Comparison of ENCODE assay signal across 15 cellular contexts in the genomic region with DNA sequence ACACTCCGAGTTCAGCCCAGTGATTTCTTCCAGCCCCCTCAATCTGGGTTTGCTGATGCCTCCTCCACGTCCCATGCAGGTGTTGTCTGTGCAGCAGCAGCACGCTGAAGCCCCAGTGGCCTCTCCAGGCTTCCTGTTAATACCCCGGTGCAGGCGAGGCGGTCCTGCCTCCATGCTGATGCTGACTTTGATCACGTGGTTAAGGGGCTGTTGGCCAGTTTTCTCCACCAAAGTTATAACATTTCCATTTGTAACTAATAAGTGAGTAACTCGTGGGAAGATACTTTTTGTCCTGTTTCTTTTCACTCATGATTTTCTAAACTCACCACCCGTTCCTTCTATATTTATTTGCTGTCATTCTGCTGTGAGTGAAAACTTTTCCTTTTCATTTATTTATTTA. TPM values are rescaled to one million over a fixed set of nuclear protein-coding genes. Genes with fewer than 3 reads are reported as not detected.
DNase-seq lines count a peak whose midpoint lies in the region; ATAC-seq lines count a peak whose summit lies in the region.
"Had no signal": no experiment of that assay in that cellular context is flagged by ENCODE, and none has a peak within 500 bp of the region (broad histone marks: within the 10 kb centered on the region; RNA-seq: fewer than 3 reads in every experiment).

No MANE protein-coding gene starts in this region.

- H3K36me3 Mint-ChIP-seq in activated CD4-positive, alpha-beta T cell treated with anti-CD3 and anti-CD28 coated beads, Interleukin-2, amount 10 ng/mL, durations not matched to agents 24 days and 14 days (ENCODE audit: low read depth), result no peaks in the 10 kb centered on the region
- H3K36me3 Mint-ChIP-seq: CD4-positive, CD25-positive, alpha-beta regulatory T cell; CD8-positive, alpha-beta memory T cell; IgD-negative memory B cell had no signal

- intact Hi-C loops in activated CD4-positive, alpha-beta T cell treated with anti-CD3 and anti-CD28 coated beads, Interleukin-2, amount 10 ng/mL, durations not matched to agents 24 days and 14 days (cut with micrococcal nuclease), result no loop called here

- ATAC-seq in GM21390 (IDR thresholded peaks at IDR 0.05; ENCODE audit: unreplicated experiment) (no peak), HG03469 (IDR thresholded peaks at IDR 0.05; ENCODE audit: unreplicated experiment) (no peak)
- ATAC-seq: HCT116 had no signal

- H3K9me3 Mint-ChIP-seq in activated CD4-positive, alpha-beta T cell treated with anti-CD3 and anti-CD28 coated beads, Interleukin-2, amount 10 ng/mL, durations not matched to agents 24 days and 14 days, result no peaks in the 10 kb centered on the region
- H3K9me3 Mint-ChIP-seq: CD4-positive, CD25-positive, alpha-beta regulatory T cell; HFFc6 had no signal

- no peaks in the 10 kb centered on the region for H3K4me1 Mint-ChIP-seq in activated CD4-positive, alpha-beta T cell treated with anti-CD3 and anti-CD28 coated beads, Interleukin-2, amount 10 ng/mL, durations not matched to agents 24 days and 14 days
- H3K4me1 Mint-ChIP-seq: CD4-positive, CD25-positive, alpha-beta regulatory T cell; CD8-positive, alpha-beta memory T cell had no signal

- peak; percentile 30 for DNase-seq in activated CD4-positive, alpha-beta T cell treated with anti-CD3 and anti-CD28 coated beads, Interleukin-2, amount 10 ng/mL, durations not matched to agents 24 days and 14 days
- DNase-seq in activated CD4-positive, alpha-beta T cell treated with anti-CD3 and anti-CD28 coated beads, Interleukin-2, amount 50 U/mL, for 1 hour, result no peak
- peak; percentile 23 for DNase-seq in COR-L47 (lab: John Stamatoyannopoulos, UW)
- peak; percentile 46 for DNase-seq in islet precursor cell
- DNase-seq: C1 segment of cervical spinal cord; Caco-2; CD4-positive, CD25-positive, alpha-beta regulatory T cell; CD8-positive, alpha-beta memory T cell; GM23248; HFFc6; KG1 had no signal

- H3K27ac Mint-ChIP-seq in activated CD4-positive, alpha-beta T cell treated with anti-CD3 and anti-CD28 coated beads, Interleukin-2, amount 10 ng/mL, durations not matched to agents 24 days and 14 days, result no peak overlapping the region
- H3K27ac Mint-ChIP-seq: CD4-positive, CD25-positive, alpha-beta regulatory T cell; CD8-positive, alpha-beta memory T cell; HFFc6; IgD-negative memory B cell had no signal

- H3K4me3 Mint-ChIP-seq in activated CD4-positive, alpha-beta T cell treated with anti-CD3 and anti-CD28 coated beads, Interleukin-2, amount 10 ng/mL, durations not matched to agents 24 days and 14 days, result no peak overlapping the region
- H3K4me3 Mint-ChIP-seq: CD4-positive, CD25-positive, alpha-beta regulatory T cell; CD8-positive, alpha-beta memory T cell; HFFc6; IgD-negative memory B cell had no signal

- peaks cover 11% of the 10 kb centered on the region for H3K27me3 Mint-ChIP-seq in activated CD4-positive, alpha-beta T cell treated with anti-CD3 and anti-CD28 coated beads, Interleukin-2, amount 10 ng/mL, durations not matched to agents 24 days and 14 days

RNA-seq across cellular contexts. Expression of gene TMEM18, which starts 42.5 kb away (rescaled TPM):
- 21.5 and 25.1 TPM in 2 replicates for total RNA-seq in activated CD4-positive, alpha-beta T cell treated with anti-CD3 and anti-CD28 coated beads, Interleukin-2, amount 10 ng/mL, durations not matched to agents 24 days and 14 days
